Comparison of ENCODE assay signal across 12 cellular contexts in genomic region chr6:82022614-82023102, GRCh38.
DNase-seq lines count a peak whose midpoint lies in the region; ATAC-seq and TF ChIP-seq lines count a peak whose summit lies in the region.
"Had no signal": no experiment of that assay in that cellular context is flagged by ENCODE, and none has a peak within 500 bp of the region (broad histone marks: within the 10 kb centered on the region; RNA-seq: fewer than 3 reads in every experiment).

No MANE protein-coding gene starts in this region.

- H3K9me3 ChIP-seq in AG04450 (ENCODE audit: control insufficient read depth, insufficient read depth, low read length), result no peaks in the 10 kb centered on the region
- H3K9me3 ChIP-seq in MM.1S (replicated peaks; ENCODE audit: insufficient read depth, low read length), result no peaks in the 10 kb centered on the region

- H3K4me2 ChIP-seq in MM.1S (ENCODE audit: low read depth, low read length), result no peak overlapping the region

- no peak overlapping the region for H3K27ac ChIP-seq in AG04450 (ENCODE audit: low read depth, low read length)
- no peak overlapping the region for H3K27ac ChIP-seq in MM.1S (ENCODE audit: low read length)
- H3K27ac ChIP-seq: dorsolateral prefrontal cortex had no signal

- CTCF ChIA-PET in AG04450 (lab: Charles Lee), result interaction anchor here (0.9 to 1.3 kb wide), 2 partner anchors 16 to 17 kb away, joined by 3 read pairs; no protein-coding TSS in a partner anchor

- TF ChIP-seq CTCF in AG04450 (IDR thresholded peaks at IDR 0.05; ENCODE audit: low read depth, low read length) (no peak), cardiac fibroblast (IDR thresholded peaks at IDR 0.05; ENCODE audit: low read depth, low read length) (no peak), MM.1S (IDR thresholded peaks at IDR 0.05; ENCODE audit: low read length) (no peak)

- no peak for ATAC-seq in HG03521 (IDR thresholded peaks at IDR 0.05; ENCODE audit: unreplicated experiment)
- no peak for ATAC-seq in activated naive CD4-positive, alpha-beta T cell treated with anti-CD3 and anti-CD28 coated beads, Interleukin-2, amount 50 U/mL, for 72 hours
- ATAC-seq: activated T-cell treated with anti-CD3 and anti-CD28 coated beads, Interleukin-2, amount 50 U/mL, for 4 hours had no signal

- no peaks in the 10 kb centered on the region for H4K20me1 ChIP-seq in MM.1S (ENCODE audit: insufficient read depth, low read length)

- POLR2A ChIA-PET in AG04450 (lab: Yijun Ruan, JAX), result no interaction called here

- no peak overlapping the region for H3K27ac Mint-ChIP-seq in activated naive CD4-positive, alpha-beta T cell treated with anti-CD3 and anti-CD28 coated beads, Interleukin-2, amount 50 U/mL, for 72 hours
- H3K27ac Mint-ChIP-seq: memory B cell; T-helper 2 cell treated with Interferon-gamma antibody and Interleukin-4, amounts not matched to agents 5 μg/mL and 100 μg/mL, for 36 hours had no signal

- no peaks in the 10 kb centered on the region for H3K4me1 ChIP-seq in MM.1S (ENCODE audit: low read length)

- H3K4me3 ChIP-seq in AG04450 (ENCODE audit: low read depth, low read length) (no peak overlapping the region), cardiac fibroblast (replicated peaks in 1 of 2; ENCODE audit: low read depth in 2 of 2, low read length in 2 of 2) (no peak overlapping the region), MM.1S (ENCODE audit: low read length) (no peak overlapping the region)
- H3K4me3 ChIP-seq: dorsolateral prefrontal cortex had no signal

- no peak overlapping the region for H2AFZ ChIP-seq in MM.1S (ENCODE audit: low read length)

- peak; percentile 27 for DNase-seq in AG04450 (ENCODE audit: low read depth, low spot score)
- DNase-seq in LHCN-M2 (ENCODE audit: low read depth), result peak; percentile 88
- DNase-seq in cardiac fibroblast (ENCODE audit: low read depth in 2 of 2), result peak; percentile 77 to 84
- peak; percentile 92 for DNase-seq in kidney glomerular epithelial cell (lab: John Stamatoyannopoulos, UW)
- no peak for DNase-seq in ecto neural progenitor cell (ENCODE audit: low spot score)
- no peak for DNase-seq in MM.1S
- DNase-seq in activated naive CD4-positive, alpha-beta T cell treated with anti-CD3 and anti-CD28 coated beads, Interleukin-2, amount 50 U/mL, for 72 hours (ENCODE audit: low spot score in 2 of 2), result no peak
- DNase-seq: activated T-cell treated with anti-CD3 and anti-CD28 coated beads, Interleukin-2, amount 50 U/mL, for 4 hours; dorsolateral prefrontal cortex had no signal

- no peaks in the 10 kb centered on the region for H3K79me2 ChIP-seq in MM.1S (ENCODE audit: low read length)

- no peak overlapping the region for H3K9ac ChIP-seq in MM.1S (ENCODE audit: low read length)

- H3K27me3 ChIP-seq in AG04450 (ENCODE audit: control insufficient read depth, insufficient read depth, low read length) (no peaks in the 10 kb centered on the region), MM.1S (replicated peaks; ENCODE audit: insufficient read depth, low read length) (no peaks in the 10 kb centered on the region)

- H3F3A ChIP-seq in MM.1S (ENCODE audit: insufficient read depth, low read length), result no peaks in the 10 kb centered on the region

- H3K36me3 ChIP-seq in MM.1S (replicated peaks; ENCODE audit: insufficient read depth, low read length), result no peaks in the 10 kb centered on the region

- H3K9me3 Mint-ChIP-seq in activated naive CD4-positive, alpha-beta T cell treated with anti-CD3 and anti-CD28 coated beads, Interleukin-2, amount 50 U/mL, for 72 hours, result no peaks in the 10 kb centered on the region
- H3K9me3 Mint-ChIP-seq: memory B cell; T-helper 2 cell treated with Interferon-gamma antibody and Interleukin-4, amounts not matched to agents 5 μg/mL and 100 μg/mL, for 36 hours had no signal

- H3K9me2 ChIP-seq in MM.1S (replicated peaks; ENCODE audit: insufficient read depth, low read length), result no peaks in the 10 kb centered on the region

- H3K36me3 Mint-ChIP-seq in activated naive CD4-positive, alpha-beta T cell treated with anti-CD3 and anti-CD28 coated beads, Interleukin-2, amount 50 U/mL, for 72 hours, result no peaks in the 10 kb centered on the region
- H3K36me3 Mint-ChIP-seq: memory B cell had no signal

Comparison
In these comparisons a context has a peak if more than half of its experiments do, and no peak if none do; other contexts are left out.
1. DNase-seq: peak in AG04450 (single experiment), LHCN-M2 (single experiment), cardiac fibroblast (2 of 2) and kidney glomerular epithelial cell (single experiment); none in ecto neural progenitor cell (single experiment), MM.1S (single experiment) and activated naive CD4-positive, alpha-beta T cell treated with anti-CD3 and anti-CD28 coated beads, Interleukin-2, amount 50 U/mL, for 72 hours (0 of 2).